ENCODE assay signal across 13 cellular contexts in genomic region chr15:44554934-44555723, GRCh38. TPM values are rescaled to one million over a fixed set of nuclear protein-coding genes. Genes with fewer than 3 reads are reported as not detected.
A peak's percentile ranks its signal among the peaks of the same experiment; 100 is the strongest.
DNase-seq lines count a peak whose midpoint lies in the region; ATAC-seq, FAIRE-seq and TF ChIP-seq lines count a peak whose summit lies in the region.
"Had no signal": no experiment of that assay in that cellular context is flagged by ENCODE, and none has a peak within 500 bp of the region (broad histone marks: within the 10 kb centered on the region; RNA-seq: fewer than 3 reads in every experiment).

No MANE protein-coding gene starts in this region.

- H3K27me3 Mint-ChIP-seq in activated CD4-positive, alpha-beta T cell treated with anti-CD3 and anti-CD28 coated beads, Interleukin-2, amount 10 ng/mL, durations not matched to agents 7 days and 5 days, result no peaks in the 10 kb centered on the region
- no peaks in the 10 kb centered on the region for H3K27me3 Mint-ChIP-seq in T-cell
- H3K27me3 Mint-ChIP-seq: memory B cell had no signal

- H3K27ac Mint-ChIP-seq in activated CD4-positive, alpha-beta T cell treated with anti-CD3 and anti-CD28 coated beads, Interleukin-2, amount 10 ng/mL, durations not matched to agents 7 days and 5 days, result peak overlapping the region; percentile 79
- H3K27ac Mint-ChIP-seq in T-cell, result peak overlapping the region; percentile 53 to 84
- H3K27ac Mint-ChIP-seq: memory B cell had no signal

- no peak for TF ChIP-seq EP300 in transverse colon (IDR thresholded peaks at IDR 0.05; ENCODE audit: low read depth)

- dilution Hi-C loops in endothelial cell of umbilical vein (cut with MboI; ENCODE audit: extremely low pct_ligation_motif_present, low sequenced_read_pairs), result no loop called here

- BruUV-seq in endothelial cell of umbilical vein (replicated peaks; lab: Mats Ljungman, UMichigan), result no TSS peak

- peak; percentile 79 to 84 (median 84) for ATAC-seq in T-cell (replicated peaks in 1 of 4)

- peaks cover 32% of the 10 kb centered on the region for H3K4me1 Mint-ChIP-seq in activated CD4-positive, alpha-beta T cell treated with anti-CD3 and anti-CD28 coated beads, Interleukin-2, amount 10 ng/mL, durations not matched to agents 7 days and 5 days
- peaks cover 40 to 46% (median 43%) of the 10 kb centered on the region in 3 donors for H3K4me1 Mint-ChIP-seq in T-cell

- H3K9ac ChIP-seq in endothelial cell of umbilical vein (replicated peaks; ENCODE audit: extremely low read depth, insufficient read depth, low read length), result no peak overlapping the region

- no peak overlapping the region for H3K27ac ChIP-seq in endothelial cell of umbilical vein (ENCODE audit: insufficient read depth, low read depth, low read length)
- peak overlapping the region; percentile 3 to 36 for H3K27ac ChIP-seq in prostate gland
- H3K27ac ChIP-seq in transverse colon, result no peak overlapping the region
- H3K27ac ChIP-seq: coronary artery had no signal

- TF ChIP-seq POLR2A in endothelial cell of umbilical vein (IDR thresholded peaks at IDR 0.05; ENCODE audit: low read depth, low read length) (no peak), prostate gland (IDR thresholded peaks at IDR 0.05) (no peak), transverse colon (IDR thresholded peaks at IDR 0.05) (no peak)

- H3K4me3 ChIP-seq in endothelial cell of umbilical vein (replicated peaks in 1 of 3; ENCODE audit: insufficient read depth in 1 of 3, low read depth in 1 of 3, low read length in 3 of 3) (no peak overlapping the region), prostate gland (no peak overlapping the region), transverse colon (no peak overlapping the region)
- H3K4me3 ChIP-seq: coronary artery had no signal

- H2AFZ ChIP-seq in endothelial cell of umbilical vein (ENCODE audit: low read depth, low read length), result no peak overlapping the region

- H3K9me3 Mint-ChIP-seq in activated CD4-positive, alpha-beta T cell treated with anti-CD3 and anti-CD28 coated beads, Interleukin-2, amount 10 ng/mL, durations not matched to agents 7 days and 5 days, result no peaks in the 10 kb centered on the region
- no peaks in the 10 kb centered on the region for H3K9me3 Mint-ChIP-seq in T-cell
- H3K9me3 Mint-ChIP-seq: memory B cell had no signal

- intact Hi-C loops in endothelial cell of umbilical vein (cut with micrococcal nuclease), result no loop called here
- intact Hi-C loops in prostate gland (cut with DNase I), result no loop called here
- intact Hi-C loops in transverse colon (cut with DNase I; ENCODE audit: low total_unique reads), result no loop called here

- POLR2A ChIA-PET in activated CD4-positive, alpha-beta T cell treated with anti-CD3 and anti-CD28 coated beads, Interleukin-2, amount 10 ng/mL, durations not matched to agents 7 days and 5 days (lab: Charles Lee), result interaction anchor here (0.6 kb wide), 1 partner anchor 12 kb away, joined by 3 read pairs; no protein-coding TSS in a partner anchor
- POLR2A ChIA-PET in T-cell (lab: Charles Lee) (interaction anchor here (0.6 kb wide), 2 partner anchors 20 to 101 kb away, joined by 3 read pairs; no protein-coding TSS in a partner anchor), endothelial cell of umbilical vein (lab: Charles Lee) (interaction anchor here (0.6 to 1.3 kb wide), 3 partner anchors 11 to 24 kb away, joined by 3 to 7 read pairs (median 5); partner anchors contain the start of gene EIF3J)

- TF ChIP-seq CTCF in endothelial cell of umbilical vein (IDR thresholded peaks at IDR 0.05; ENCODE audit: extremely low read depth in 1 of 2, insufficient read depth in 1 of 2, low read depth in 1 of 2, low read length in 2 of 2) (no peak), prostate gland (IDR thresholded peaks at IDR 0.05) (no peak), transverse colon (IDR thresholded peaks at IDR 0.05) (no peak)

- peaks cover 11% of the 10 kb centered on the region for H3K4me1 ChIP-seq in endothelial cell of umbilical vein (ENCODE audit: control insufficient read depth, extremely low read depth, insufficient read depth, low read length)
- no peaks in the 10 kb centered on the region for H3K4me1 ChIP-seq in prostate gland (replicated peaks)
- no peaks in the 10 kb centered on the region for H3K4me1 ChIP-seq in transverse colon

- DNase-seq in activated CD4-positive, alpha-beta T cell treated with anti-CD3 and anti-CD28 coated beads, Interleukin-2, amount 10 ng/mL, durations not matched to agents 7 days and 5 days, result peak; percentile 36
- DNase-seq in activated CD4-positive, alpha-beta T cell treated with anti-CD3 and anti-CD28 coated beads, Interleukin-2, amount 50 U/mL, for 1 hour, result no peak
- DNase-seq in T-cell (no peak), endothelial cell of umbilical vein (ENCODE audit: low read depth, low spot score) (peak; percentile 27), prostate gland (ENCODE audit: low spot score) (no peak), NCI-H1048 (lab: John Stamatoyannopoulos, UW) (no peak), transverse colon (no peak)
- DNase-seq in activated CD4-positive, CD25-positive, alpha-beta regulatory T cell treated with anti-CD3 and anti-CD28 coated beads, Interleukin-2, amount 50 U/mL, for 72 hours, result no peak
- DNase-seq: DMS 273 treated with DMSO at 0.1 percent for 48 hours, occipital lobe, trophoblast cell had no signal

- H3K4me3 Mint-ChIP-seq in activated CD4-positive, alpha-beta T cell treated with anti-CD3 and anti-CD28 coated beads, Interleukin-2, amount 10 ng/mL, durations not matched to agents 7 days and 5 days, result no peak overlapping the region
- peak overlapping the region in 2 of 3 donors; percentile 2 to 18 for H3K4me3 Mint-ChIP-seq in T-cell
- H3K4me3 Mint-ChIP-seq: memory B cell had no signal

- H3K36me3 ChIP-seq in endothelial cell of umbilical vein (ENCODE audit: control insufficient read depth in 2 of 2, extremely low read depth in 1 of 2, insufficient read depth in 2 of 2, low read length in 2 of 2) (peaks cover 17 to 29% of the 10 kb centered on the region in 2 experiments), prostate gland (peaks cover 0 to 5% of the 10 kb centered on the region in 2 donors), transverse colon (peaks cover 0 to 70% (median 36%) of the 10 kb centered on the region in 4 donors)

- H3K79me2 ChIP-seq in endothelial cell of umbilical vein (ENCODE audit: control insufficient read depth, insufficient read depth, low read length), result peaks cover 33% of the 10 kb centered on the region

- peak overlapping the region; percentile 22 for H3K4me2 ChIP-seq in endothelial cell of umbilical vein (ENCODE audit: insufficient read depth, low read length)

- H3K9me3 ChIP-seq in endothelial cell of umbilical vein (replicated peaks; ENCODE audit: control insufficient read depth, insufficient read depth, low read length) (no peaks in the 10 kb centered on the region), prostate gland (no peaks in the 10 kb centered on the region), transverse colon (no peaks in the 10 kb centered on the region)

- peaks cover 55% of the 10 kb centered on the region for H3K36me3 Mint-ChIP-seq in activated CD4-positive, alpha-beta T cell treated with anti-CD3 and anti-CD28 coated beads, Interleukin-2, amount 10 ng/mL, durations not matched to agents 7 days and 5 days (ENCODE audit: low read depth)
- H3K36me3 Mint-ChIP-seq in T-cell, result peaks cover 37% of the 10 kb centered on the region

- no peaks in the 10 kb centered on the region for H3K27me3 ChIP-seq in endothelial cell of umbilical vein (ENCODE audit: control insufficient read depth in 2 of 2, insufficient read depth in 2 of 2, low read length in 2 of 2)
- no peaks in the 10 kb centered on the region for H3K27me3 ChIP-seq in prostate gland (replicated peaks; ENCODE audit: insufficient read depth)
- H3K27me3 ChIP-seq in transverse colon, result no peaks in the 10 kb centered on the region

- 55% methylated on average over 4 of the region's 4 CpGs for WGBS in prostate gland
- 87 to 92% methylated on average over 4 of the region's 4 CpGs for WGBS in transverse colon (ENCODE audit: low coverage in 1 of 2), 2 donors

- peak; percentile 68 for FAIRE-seq in endothelial cell of umbilical vein (lab: Jason Lieb, UNC)

- CTCF ChIA-PET in activated CD4-positive, alpha-beta T cell treated with anti-CD3 and anti-CD28 coated beads, Interleukin-2, amount 10 ng/mL, durations not matched to agents 7 days and 5 days (lab: Charles Lee), result interaction anchor here (1.3 kb wide), 1 partner anchor 24 kb away, joined by 3 read pairs; no protein-coding TSS in a partner anchor
- CTCF ChIA-PET in T-cell (lab: Charles Lee) (no interaction called here), endothelial cell of umbilical vein (lab: Charles Lee) (interaction anchor here (0.7 to 1.7 kb wide), 3 partner anchors 9 to 23 kb away, joined by 3 to 6 read pairs (median 3); partner anchors contain the start of gene EIF3J)

- in situ Hi-C loops in transverse colon (cut with MboI; ENCODE audit: low pct_ligation_motif_present in 1 of 4, low pct_unique_long_range_greater_than_20kb in 1 of 4, low sequenced_read_pairs in 3 of 4), result no loop called here

- no peaks in the 10 kb centered on the region for H4K20me1 ChIP-seq in endothelial cell of umbilical vein (replicated peaks; ENCODE audit: control insufficient read depth, extremely low read depth, insufficient read depth, low read length)

- no peaks in the 10 kb centered on the region for H3K9me1 ChIP-seq in endothelial cell of umbilical vein (replicated peaks; ENCODE audit: control insufficient read depth, extremely low read depth, insufficient read depth, low read length)

TF ChIP-seq in endothelial cell of umbilical vein, 7 proteins besides CTCF, POLR2A, EP300 and RAD21:
- TF ChIP-seq JUN (IDR thresholded peaks at IDR 0.05; ENCODE audit: borderline replicate concordance, insufficient read depth, insufficient read length, low read depth) (no peak), GATA2 (IDR thresholded peaks at IDR 0.05; ENCODE audit: insufficient read depth, insufficient read length, low read depth, low read length) (peak; percentile 51)

RNA-seq across cellular contexts. Expression of gene EIF3J, which starts 18.2 kb away (rescaled TPM):
- total RNA-seq in activated CD4-positive, alpha-beta T cell treated with anti-CD3 and anti-CD28 coated beads, Interleukin-2, amount 10 ng/mL, durations not matched to agents 7 days and 5 days, result 10 to 100 TPM; 86.1 to 94.9 TPM
- total RNA-seq in T-cell (10 to 100 TPM; 58.2 to 68.3 (median 64.4) TPM), endothelial cell of umbilical vein (132 and 150 TPM in 2 replicates), prostate gland (10 to 100 TPM; 33.1 to 51.7 TPM), transverse colon (10 to 100 TPM; 27.7 to 55.6 (median 42.2) TPM)
- polyA plus RNA-seq in endothelial cell of umbilical vein, result 28.3 and 35.4 TPM in 2 replicates
- polyA plus RNA-seq in endothelial cell of umbilical vein (2011; cell fraction: cytosol; rRNA removed), result 68.1 and 71.9 TPM in 2 replicates
- 46.4 and 64.5 TPM in 2 replicates for polyA plus RNA-seq in endothelial cell of umbilical vein (2011; cell fraction: nucleus; rRNA removed)
- polyA plus RNA-seq in endothelial cell of umbilical vein (2012), result 87.7 and 139 TPM in 2 replicates
- polyA minus RNA-seq in endothelial cell of umbilical vein, result 52.2 and 63.8 TPM in 2 replicates
- 66.8 TPM for polyA minus RNA-seq in endothelial cell of umbilical vein (2011; cell fraction: cytosol; rRNA and poly(A)+ RNA removed)
- 28.2 and 47.8 TPM in 2 replicates for polyA minus RNA-seq in endothelial cell of umbilical vein (2011; cell fraction: nucleus; rRNA and poly(A)+ RNA removed)

Comparison
In these comparisons a context has a peak if more than half of its experiments do, and no peak if none do; other contexts are left out.
1. DNase-seq: peak in activated CD4-positive, alpha-beta T cell treated with anti-CD3 and anti-CD28 coated beads, Interleukin-2, amount 10 ng/mL, durations not matched to agents 7 days and 5 days (single experiment) and endothelial cell of umbilical vein (single experiment); none in activated CD4-positive, alpha-beta T cell treated with anti-CD3 and anti-CD28 coated beads, Interleukin-2, amount 50 U/mL, for 1 hour (single experiment), T-cell (0 of 34), prostate gland (single experiment), NCI-H1048 (single experiment), activated CD4-positive, CD25-positive, alpha-beta regulatory T cell treated with anti-CD3 and anti-CD28 coated beads, Interleukin-2, amount 50 U/mL, for 72 hours (single experiment) and transverse colon (single experiment).
2. H3K27ac ChIP-seq: peak in prostate gland (2 of 2); none in endothelial cell of umbilical vein (single experiment) and transverse colon (0 of 4).
3. CTCF ChIA-PET loops: an anchor here in activated CD4-positive, alpha-beta T cell treated with anti-CD3 and anti-CD28 coated beads, Interleukin-2, amount 10 ng/mL, durations not matched to agents 7 days and 5 days (1.3 kb wide) and endothelial cell of umbilical vein (0.7 to 1.7 kb wide); none called in T-cell.